ENCODE assay signal across 1 cellular context in the genomic region with DNA sequence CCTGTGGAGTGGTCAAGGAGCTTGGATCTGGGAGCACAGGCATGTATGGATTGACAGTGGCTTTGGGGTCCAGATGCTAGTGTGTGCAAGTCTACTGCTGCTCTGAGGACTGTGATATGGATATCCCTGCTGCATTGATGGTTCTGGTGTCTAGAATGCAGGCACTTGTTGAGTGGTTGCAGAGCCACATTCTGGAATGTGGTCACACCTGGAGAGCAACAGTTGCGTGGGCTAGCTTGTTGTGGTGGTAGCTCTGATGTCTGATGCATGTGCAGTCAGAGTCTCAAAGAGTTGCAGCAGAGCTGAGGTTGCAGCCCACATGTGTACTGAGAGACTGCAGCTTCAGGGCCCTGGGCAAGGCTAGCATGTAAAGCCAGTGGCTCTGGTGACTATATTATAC.
TF ChIP-seq lines count a peak whose summit lies in the region.

No MANE protein-coding gene starts in this region.

TF ChIP-seq in IMR-90, 13 proteins besides CTCF, POLR2A, EP300 and RAD21 (continued from another document):
- TF ChIP-seq CHD1 (IDR thresholded peaks at IDR 0.05; ENCODE audit: low read depth, low read length) (no peak), MAZ (IDR thresholded peaks at IDR 0.05; ENCODE audit: borderline replicate concordance, low read depth, low read length) (no peak), CEBPB (IDR thresholded peaks at IDR 0.05; ENCODE audit: low read depth, low read length) (no peak), MXI1 (IDR thresholded peaks at IDR 0.05; ENCODE audit: borderline replicate concordance, low read depth, low read length) (no peak), MAFK (IDR thresholded peaks at IDR 0.05; ENCODE audit: low read depth, low read length) (no peak), BHLHE40 (IDR thresholded peaks at IDR 0.05; ENCODE audit: low read depth, low read length) (no peak), SMC3 (IDR thresholded peaks at IDR 0.05; ENCODE audit: low read depth, low read length) (no peak), FOS (IDR thresholded peaks at IDR 0.05; ENCODE audit: low read depth, low read length) (no peak), RFX5 (IDR thresholded peaks at IDR 0.05; ENCODE audit: low read depth, low read length) (no peak), ELK1 (IDR thresholded peaks at IDR 0.05; ENCODE audit: borderline replicate concordance, low read depth, low read length) (no peak)
